Comparison of ENCODE assay signal across 13 cellular contexts in the genomic region with DNA sequence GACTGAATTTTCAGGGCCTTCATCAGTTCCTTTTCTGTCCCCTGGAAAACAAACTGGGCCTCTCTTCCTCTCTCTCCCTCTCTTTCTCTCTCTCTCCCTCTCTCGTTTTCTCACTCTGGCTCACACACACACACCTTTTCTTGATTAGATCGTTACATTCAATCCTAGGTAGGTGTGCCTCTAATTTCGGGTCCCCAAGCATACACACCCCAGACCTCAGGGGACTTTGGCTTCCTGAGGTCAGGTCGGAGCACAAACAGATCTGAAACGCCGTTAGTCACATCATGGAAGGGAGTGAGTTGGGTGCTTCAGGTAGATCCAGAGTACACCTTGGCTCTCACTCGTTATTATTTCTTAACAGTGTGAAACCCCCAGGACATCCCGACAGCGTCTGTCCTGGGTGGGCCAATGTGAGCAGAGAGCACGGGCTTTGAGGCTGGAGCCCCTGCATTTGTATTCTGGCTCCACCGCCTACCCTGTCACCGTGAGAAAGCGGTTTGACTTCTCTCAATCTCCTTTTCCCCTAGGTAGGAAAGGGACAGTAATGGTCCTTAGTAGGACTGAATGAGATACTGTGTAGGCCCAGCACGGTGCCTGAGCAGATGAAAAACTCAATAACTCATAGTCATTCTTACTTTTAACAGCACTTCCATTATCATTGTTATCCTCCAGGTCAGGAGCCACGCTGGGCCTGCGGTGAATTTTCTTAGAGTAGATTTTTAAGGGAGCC. TPM values are rescaled to one million over a fixed set of nuclear protein-coding genes. Genes with fewer than 3 reads are reported as not detected.
DNase-seq lines count a peak whose midpoint lies in the region; ATAC-seq and TF ChIP-seq lines count a peak whose summit lies in the region.
"Had no signal": no experiment of that assay in that cellular context is flagged by ENCODE, and none has a peak within 500 bp of the region (broad histone marks: within the 10 kb centered on the region; RNA-seq: fewer than 3 reads in every experiment).

No MANE protein-coding gene starts in this region.

- H3K9me3 ChIP-seq in OCI-LY3 (ENCODE audit: insufficient read depth, low read length) (peaks cover 41% of the 10 kb centered on the region; the same call in 1 of the 2 replicates), hepatocyte (ENCODE audit: low read depth) (no peaks in the 10 kb centered on the region)
- no peaks in the 10 kb centered on the region for H3K9me3 ChIP-seq in naive thymus-derived CD4-positive, alpha-beta T cell (ENCODE audit: control insufficient read depth in 2 of 3, low read length in 3 of 3)

- H3K9me3 Mint-ChIP-seq in naive thymus-derived CD4-positive, alpha-beta T cell, result peaks cover 0 to 5% (median 0%) of the 10 kb centered on the region in 11 donors
- H3K9me3 Mint-ChIP-seq: activated CD4-positive, alpha-beta memory T cell treated with anti-CD3 and anti-CD28 coated beads for 36 hours; type B pancreatic cell had no signal

- H3K36me3 ChIP-seq in OCI-LY3 (replicated peaks; ENCODE audit: low read depth, low read length) (peaks cover 4% of the 10 kb centered on the region), hepatocyte (replicated peaks; ENCODE audit: insufficient read depth, low read depth) (no peaks in the 10 kb centered on the region)
- H3K36me3 ChIP-seq in naive thymus-derived CD4-positive, alpha-beta T cell (ENCODE audit: control insufficient read depth in 2 of 3, insufficient read depth in 3 of 3, low read length in 3 of 3), result no peaks in the 10 kb centered on the region

- H3K27ac ChIP-seq in OCI-LY3 (ENCODE audit: low read length) (peak overlapping the region; percentile 99), hepatocyte (no peak overlapping the region)
- H3K27ac ChIP-seq in naive thymus-derived CD4-positive, alpha-beta T cell (ENCODE audit: low read depth, low read length), result no peak overlapping the region

- H2AFZ ChIP-seq in OCI-LY3 (ENCODE audit: low read depth, low read length) (no peak overlapping the region), hepatocyte (no peak overlapping the region)

- H3K27me3 Mint-ChIP-seq in naive thymus-derived CD4-positive, alpha-beta T cell, result no peaks in the 10 kb centered on the region
- H3K27me3 Mint-ChIP-seq: activated CD4-positive, alpha-beta memory T cell treated with anti-CD3 and anti-CD28 coated beads for 36 hours had no signal

- no peak for DNase-seq in naive thymus-derived CD4-positive, alpha-beta T cell
- DNase-seq in amygdala (lab: John Stamatoyannopoulos, UW), result no peak
- no peak for DNase-seq in DMS53 treated with DMSO at 0.1 percent for 48 hours (lab: John Stamatoyannopoulos, UW; ENCODE audit: unreplicated experiment)
- no peak for DNase-seq in hepatocyte (ENCODE audit: low spot score)
- DNase-seq: NCI-H2227 treated with DMSO at 0.1 percent for 48 hours had no signal

- peak overlapping the region in 2 of 10 donors; percentile 40 to 56 for H3K4me3 Mint-ChIP-seq in naive thymus-derived CD4-positive, alpha-beta T cell
- H3K4me3 Mint-ChIP-seq: activated CD4-positive, alpha-beta memory T cell treated with anti-CD3 and anti-CD28 coated beads for 36 hours; type B pancreatic cell had no signal

- H3K9me2 ChIP-seq in hepatocyte (replicated peaks; ENCODE audit: insufficient read depth), result no peaks in the 10 kb centered on the region

- H3K27me3 ChIP-seq in OCI-LY3 (ENCODE audit: low read depth, low read length), result no peaks in the 10 kb centered on the region
- H3K27me3 ChIP-seq in naive thymus-derived CD4-positive, alpha-beta T cell (ENCODE audit: control insufficient read depth in 2 of 2, insufficient read depth in 2 of 2, low read length in 2 of 2), result no peaks in the 10 kb centered on the region
- no peaks in the 10 kb centered on the region for H3K27me3 ChIP-seq in hepatocyte

- H3K27ac Mint-ChIP-seq in naive thymus-derived CD4-positive, alpha-beta T cell, result peak overlapping the region in 5 of 9 donors; percentile 32 to 89 (median 65)
- H3K27ac Mint-ChIP-seq: type B pancreatic cell had no signal

- H3K4me1 ChIP-seq in OCI-LY3 (ENCODE audit: low read length) (peaks cover 100% of the 10 kb centered on the region), hepatocyte (ENCODE audit: insufficient read depth) (peaks cover 9% of the 10 kb centered on the region)
- peaks cover 3 to 19% of the 10 kb centered on the region in 2 donors for H3K4me1 ChIP-seq in naive thymus-derived CD4-positive, alpha-beta T cell (ENCODE audit: control insufficient read depth in 2 of 2, insufficient read depth in 2 of 2, low read length in 2 of 2)

- H3K79me2 ChIP-seq in OCI-LY3 (ENCODE audit: low read length), result peaks cover 34% of the 10 kb centered on the region
- H3K79me2 ChIP-seq in hepatocyte, result no peaks in the 10 kb centered on the region

- CTCF ChIA-PET in naive thymus-derived CD4-positive, alpha-beta T cell (lab: Charles Lee), result interaction anchor here (1.1 to 9.1 kb wide), 4 partner anchors 10 to 133 kb away, joined by 3 to 68 read pairs (median 12); no protein-coding TSS in a partner anchor

- peaks cover 20 to 59% (median 41%) of the 10 kb centered on the region in 7 donors for H3K4me1 Mint-ChIP-seq in naive thymus-derived CD4-positive, alpha-beta T cell

- intact Hi-C loops in naive thymus-derived CD4-positive, alpha-beta T cell (cut with micrococcal nuclease), result loop anchor here in 1 of 2 donors (5.0 kb wide), 1 partner anchor 39 kb away; the partner anchor contains the start of gene POU2AF1

- ATAC-seq in GM18498 (IDR thresholded peaks at IDR 0.05; ENCODE audit: unreplicated experiment) (peak; percentile 0), GM21529 (IDR thresholded peaks at IDR 0.05; ENCODE audit: unreplicated experiment) (peak; percentile 8), GM19351 (IDR thresholded peaks at IDR 0.05; ENCODE audit: unreplicated experiment) (no peak)
- ATAC-seq in naive thymus-derived CD4-positive, alpha-beta T cell, result no peak
- ATAC-seq: Right ventricle myocardium inferior had no signal

- H3K4me2 ChIP-seq in OCI-LY3 (ENCODE audit: low read length) (peak overlapping the region; percentile 64), hepatocyte (no peak overlapping the region)

- H4K20me1 ChIP-seq in OCI-LY3 (ENCODE audit: insufficient read depth, low read length), result no peaks in the 10 kb centered on the region
- no peaks in the 10 kb centered on the region for H4K20me1 ChIP-seq in hepatocyte (ENCODE audit: insufficient read depth, poor library complexity, severe bottlenecking)

- H3K9ac ChIP-seq in OCI-LY3 (ENCODE audit: low read length), result peak overlapping the region; percentile 96

- TF ChIP-seq CTCF in OCI-LY3 (IDR thresholded peaks at IDR 0.05; ENCODE audit: low read depth, low read length), result no peak
- no peak for TF ChIP-seq CTCF in hepatocyte (IDR thresholded peaks at IDR 0.05; ENCODE audit: poor library complexity)

- peak overlapping the region; percentile 33 for H3K4me3 ChIP-seq in OCI-LY3 (ENCODE audit: low read length)
- H3K4me3 ChIP-seq in naive thymus-derived CD4-positive, alpha-beta T cell (ENCODE audit: low read length), result no peak overlapping the region
- H3K4me3 ChIP-seq in hepatocyte, result no peak overlapping the region

- POLR2A ChIA-PET in naive thymus-derived CD4-positive, alpha-beta T cell (lab: Charles Lee), result no interaction called here

- WGBS in hepatocyte (ENCODE audit: low lambda C conversion rate, missing lambda C conversion rate), result 83% methylated on average over 16 of the region's 16 CpGs

- H3K36me3 Mint-ChIP-seq in naive thymus-derived CD4-positive, alpha-beta T cell, result peaks cover 0 to 4% (median 0%) of the 10 kb centered on the region in 5 donors
- H3K36me3 Mint-ChIP-seq: activated CD4-positive, alpha-beta memory T cell treated with anti-CD3 and anti-CD28 coated beads for 36 hours; type B pancreatic cell had no signal

RNA-seq across cellular contexts. Expression of gene POU2AF1, which starts 37.3 kb away (rescaled TPM):
- 10 to 100 TPM in 1 of 5 experiments, 1 to 10 TPM in 3, under 1 TPM in 1; 0.57 to 11.3 (median 4.9) TPM for total RNA-seq in naive thymus-derived CD4-positive, alpha-beta T cell
- polyA plus RNA-seq in naive thymus-derived CD4-positive, alpha-beta T cell, result under 1 TPM; 0.45 to 0.53 TPM
- total RNA-seq in hepatocyte, result 0.08 and 0.23 TPM in 2 replicates
- polyA plus RNA-seq in hepatocyte, result 0.06 TPM in 1 of 2 replicates, not detected in the other
- total RNA-seq: astrocyte had no signal

Comparison
In these comparisons a context has a peak if more than half of its experiments do, and no peak if none do; other contexts are left out.
1. ATAC-seq: peak in GM18498 (single experiment) and GM21529 (single experiment); none in naive thymus-derived CD4-positive, alpha-beta T cell (single experiment) and GM19351 (single experiment).